Comparison of ENCODE assay signal across 8 cellular contexts in genomic region chr2:8515390-8515761, GRCh38.
DNase-seq lines count a peak whose midpoint lies in the region; ATAC-seq lines count a peak whose summit lies in the region.

No MANE protein-coding gene starts in this region.

- POLR2A ChIA-PET in CD4-positive, alpha-beta memory T cell (lab: Charles Lee; ENCODE audit: partially characterized antibody): interaction anchor here (0.7 to 2.8 kb wide), 7 partner anchors 28 to 169 kb away, joined by 3 to 14 read pairs (median 5); partner anchors contain the start of gene ID2

- no peaks in the 10 kb centered on the region for H3K9me3 ChIP-seq in CD4-positive, alpha-beta memory T cell (ENCODE audit: control insufficient read depth in 1 of 2, low read length in 2 of 2)
- H3K9me3 ChIP-seq in right cardiac atrium (ENCODE audit: control insufficient read depth, low read length): no peaks in the 10 kb centered on the region

- H3K4me3 Mint-ChIP-seq in CD4-positive, alpha-beta memory T cell: peak overlapping the region in 7 of 8 donors; percentile 47 to 68 (median 60)

- peak overlapping the region; percentile 85 to 95 (median 88) for H3K27ac Mint-ChIP-seq in CD4-positive, alpha-beta memory T cell

- intact Hi-C loops in CD4-positive, alpha-beta memory T cell (cut with micrococcal nuclease): loop anchor here (1.0 kb wide), 1 partner anchor 27 kb away; no protein-coding TSS in a partner anchor
- intact Hi-C loops in right cardiac atrium (cut with DNase I): no loop called here

- peaks cover 26 to 70% (median 43%) of the 10 kb centered on the region in 4 donors for H3K4me1 Mint-ChIP-seq in CD4-positive, alpha-beta memory T cell

- no peaks in the 10 kb centered on the region for H3K36me3 ChIP-seq in CD4-positive, alpha-beta memory T cell (ENCODE audit: insufficient read depth, low read length)

- peak; percentile 66 to 83 (median 71) for DNase-seq in CD4-positive, alpha-beta memory T cell
- peak; percentile 41 for DNase-seq in activated CD4-positive, alpha-beta T cell treated with anti-CD3 and anti-CD28 coated beads, Interleukin-2, amount 50 U/mL, for 1 hour
- peak in 2 of 3 donors; percentile 56 to 72 for DNase-seq in right cardiac atrium
- DNase-seq in stimulated activated CD8-positive, alpha-beta memory T cell treated with anti-CD3 and anti-CD28 coated beads, Interleukin-7, amount 100 ng/mL, for 4 hours (ENCODE audit: low read depth in 2 of 2): peak; percentile 39 to 51
- no peak for DNase-seq in NCI-H2107 (lab: John Stamatoyannopoulos, UW)
- DNase-seq in DMS79 treated with DMSO at 0.1 percent for 48 hours (lab: John Stamatoyannopoulos, UW): no peak

- peak overlapping the region; percentile 65 for H3K27ac ChIP-seq in CD4-positive, alpha-beta memory T cell (ENCODE audit: low read depth, low read length)
- peak overlapping the region; percentile 57 for H3K27ac ChIP-seq in right cardiac atrium (ENCODE audit: low read length)

- H3K27me3 ChIP-seq in CD4-positive, alpha-beta memory T cell (ENCODE audit: insufficient read depth, low read length): no peaks in the 10 kb centered on the region
- no peaks in the 10 kb centered on the region for H3K27me3 ChIP-seq in right cardiac atrium (ENCODE audit: control insufficient read depth, insufficient read depth)

- peaks cover 4 to 17% (median 12%) of the 10 kb centered on the region in 8 donors for H3K9me3 Mint-ChIP-seq in CD4-positive, alpha-beta memory T cell

- H3K27me3 Mint-ChIP-seq in CD4-positive, alpha-beta memory T cell: no peaks in the 10 kb centered on the region

- peaks cover 4 to 5% of the 10 kb centered on the region in 2 donors for H3K36me3 Mint-ChIP-seq in CD4-positive, alpha-beta memory T cell

- CTCF ChIA-PET in CD4-positive, alpha-beta memory T cell (lab: Charles Lee; ENCODE audit: partially characterized antibody): interaction anchor here (0.6 to 1.0 kb wide), 2 partner anchors 10 to 44 kb away, joined by 3 read pairs; no protein-coding TSS in a partner anchor

- ATAC-seq in GM19455 (IDR thresholded peaks at IDR 0.05; ENCODE audit: unreplicated experiment) (peak; percentile 62), HG03558 (IDR thresholded peaks at IDR 0.05; ENCODE audit: extremely low read depth, unreplicated experiment) (peak; percentile 34), right cardiac atrium (peak; percentile 39 to 86)

- H3K4me3 ChIP-seq in CD4-positive, alpha-beta memory T cell (ENCODE audit: low read length in 2 of 2): no peak overlapping the region
- no peak overlapping the region for H3K4me3 ChIP-seq in right cardiac atrium (ENCODE audit: low read length)

- peaks cover 51% of the 10 kb centered on the region for H3K4me1 ChIP-seq in CD4-positive, alpha-beta memory T cell (ENCODE audit: insufficient read depth, low read length)
- H3K4me1 ChIP-seq in right cardiac atrium (ENCODE audit: control insufficient read depth, insufficient read depth, low read length): peaks cover 3% of the 10 kb centered on the region

- WGBS in right cardiac atrium: 31% methylated on average over 7 of the region's 7 CpGs

Comparison
In these comparisons a context has a peak if more than half of its experiments do, and no peak if none do; other contexts are left out.
1. DNase-seq: peak in CD4-positive, alpha-beta memory T cell (5 of 5), activated CD4-positive, alpha-beta T cell treated with anti-CD3 and anti-CD28 coated beads, Interleukin-2, amount 50 U/mL, for 1 hour (single experiment), right cardiac atrium (2 of 3) and stimulated activated CD8-positive, alpha-beta memory T cell treated with anti-CD3 and anti-CD28 coated beads, Interleukin-7, amount 100 ng/mL, for 4 hours (2 of 2); none in NCI-H2107 (single experiment) and DMS79 treated with DMSO at 0.1 percent for 48 hours (single experiment).
2. Peak in every context shown above with its lines, with median percentiles within 50 percentile points of each other: ATAC-seq.